ENCODE assay signal across 8 cellular contexts in the genomic region with DNA sequence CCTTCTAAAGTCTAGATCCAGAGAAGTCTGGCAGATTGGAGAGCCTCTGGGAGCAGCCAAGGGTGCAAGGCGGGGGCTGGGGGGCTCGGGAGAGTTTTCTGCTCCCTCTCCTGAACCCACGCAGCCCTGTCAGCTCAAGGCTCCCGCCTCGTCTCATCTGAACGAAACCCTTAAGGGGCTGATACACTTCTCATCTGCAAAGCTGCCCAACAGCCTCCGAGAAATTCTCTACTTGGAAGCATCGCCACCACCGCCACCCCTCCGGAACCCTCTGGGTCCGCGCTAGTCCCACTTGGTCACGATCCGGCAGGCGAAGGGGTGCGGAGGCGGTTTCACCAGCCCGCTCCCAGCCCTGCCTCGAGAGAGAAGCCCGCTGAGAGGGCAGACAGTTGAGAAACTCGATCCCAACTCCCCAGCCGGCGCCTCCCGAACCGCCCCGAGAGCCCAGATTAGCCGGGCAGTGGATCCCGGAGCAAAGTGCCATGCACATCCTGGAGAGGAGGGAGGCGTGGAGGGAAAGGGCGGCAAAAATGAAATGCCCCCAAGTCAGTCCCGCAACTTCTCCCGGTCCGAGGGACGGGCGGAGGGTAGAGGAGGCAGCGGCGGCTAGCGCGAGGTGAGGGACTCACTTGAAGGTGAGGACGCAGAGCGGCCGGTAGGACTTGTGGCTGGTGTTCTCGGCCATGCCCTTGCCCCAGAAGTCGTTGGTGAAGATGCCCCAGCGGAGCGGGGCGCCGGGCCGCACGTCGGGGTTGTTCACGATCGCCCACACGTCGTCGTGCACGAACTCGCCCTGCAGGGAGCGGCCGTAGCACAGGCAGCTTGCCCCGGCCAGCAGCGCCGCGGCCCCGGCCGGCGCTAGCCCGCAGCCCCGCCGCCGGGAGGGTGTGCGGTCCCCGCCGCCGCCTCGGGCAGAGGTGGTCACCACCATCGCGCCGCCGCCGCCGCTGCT. TPM values are rescaled to one million over a fixed set of nuclear protein-coding genes. Genes with fewer than 3 reads are reported as not detected.
A peak's percentile ranks its signal among the peaks of the same experiment; 100 is the strongest.
DNase-seq lines count a peak whose midpoint lies in the region; FAIRE-seq and TF ChIP-seq lines count a peak whose summit lies in the region.

No MANE protein-coding gene starts in this region.

- CTCF ChIA-PET in HEK293T (lab: Yijun Ruan, JAX), result interaction anchor here (1.5 kb wide), 1 partner anchor 10 kb away, joined by 4 read pairs; no protein-coding TSS in a partner anchor

- POLR2A ChIA-PET in HEK293T (lab: Yijun Ruan, JAX), result no interaction called here

- H3K36me3 ChIP-seq in mesodermal cell (ENCODE audit: control insufficient read depth, insufficient read depth, low read length) (no peaks in the 10 kb centered on the region), transverse colon (no peaks in the 10 kb centered on the region)

- peaks cover 47% of the 10 kb centered on the region for H3K27me3 ChIP-seq in transverse colon

- H3K4me3 ChIP-seq in mesodermal cell (ENCODE audit: extremely low read depth, insufficient read depth, low read length, poor library complexity, severe bottlenecking) (peak overlapping the region; percentile 68), transverse colon (peak overlapping the region; percentile 55 to 75 (median 60))

- in situ Hi-C loops in transverse colon (cut with MboI; ENCODE audit: low pct_ligation_motif_present in 1 of 4, low pct_unique_long_range_greater_than_20kb in 1 of 4, low sequenced_read_pairs in 3 of 4), result no loop called here

- peaks cover 7% of the 10 kb centered on the region for H3K4me1 ChIP-seq in mesodermal cell (ENCODE audit: control insufficient read depth, insufficient read depth, low read length, poor library complexity, severe bottlenecking)
- H3K4me1 ChIP-seq in transverse colon, result peaks cover 0 to 8% (median 0%) of the 10 kb centered on the region in 4 donors

- 0 to 1% methylated on average over 50 to 60 of the region's 82 CpGs for WGBS in mesodermal cell (ENCODE audit: insufficient coverage in 2 of 2), 2 experiments
- WGBS in transverse colon (ENCODE audit: low coverage in 1 of 2), 2 donors, result 11% methylated on average over 43 of the region's 82 CpGs; no CpG with 5 or more reads in 1 of the 2 donors

- H3K27ac ChIP-seq in mesodermal cell (ENCODE audit: low read depth, low read length, severe bottlenecking), result no peak overlapping the region
- peak overlapping the region; percentile 78 to 88 (median 82) for H3K27ac ChIP-seq in transverse colon

- FAIRE-seq in GM12892 (lab: Jason Lieb, UNC), result no peak

- intact Hi-C loops in transverse colon (cut with DNase I; ENCODE audit: low total_unique reads), result no loop called here

- TF ChIP-seq CTCF in transverse colon (IDR thresholded peaks at IDR 0.05), result no peak

- no peaks in the 10 kb centered on the region for H3K9me3 ChIP-seq in mesodermal cell (ENCODE audit: control insufficient read depth, low read length)
- H3K9me3 ChIP-seq in transverse colon, result no peaks in the 10 kb centered on the region

- no peak for TF ChIP-seq EP300 in transverse colon (IDR thresholded peaks at IDR 0.05; ENCODE audit: low read depth)

- TF ChIP-seq POLR2A in GM12892 (IDR thresholded peaks at IDR 0.05; ENCODE audit: low read depth, low read length) (no peak), transverse colon (IDR thresholded peaks at IDR 0.05) (no peak)

- DNase-seq in GM12892 (ENCODE audit: insufficient read length), result peak; percentile 5
- peak; percentile 49 for DNase-seq in HEK293T (ENCODE audit: extremely low spot score)
- DNase-seq in NCI-H524 treated with DMSO at 0.1 percent for 48 hours (lab: John Stamatoyannopoulos, UW), result peak; percentile 8
- DNase-seq in ecto neural progenitor cell (ENCODE audit: low spot score), result peak; percentile 84
- DNase-seq in transverse colon, result no peak
- DNase-seq in 8988T, result no peak
- no peak for DNase-seq in middle frontal gyrus (ENCODE audit: extremely low spot score, low spot score)

TF ChIP-seq in HEK293T, 16 proteins besides CTCF, POLR2A, EP300 and RAD21:
- peak; percentile 82 for TF ChIP-seq L3MBTL2 (conservative IDR thresholded peaks at IDR 0.05)
- no peak for TF ChIP-seq CTBP1 (IDR thresholded peaks at IDR 0.05; ENCODE audit: borderline replicate concordance)
- TF ChIP-seq FOXK2 (IDR thresholded peaks at IDR 0.05), result no peak

RNA-seq across cellular contexts. Expression of a gene that starts 0.6 kb away (rescaled TPM):
- polyA plus RNA-seq in GM12892 (2012; ENCODE audit: missing spikeins), result 0.19 TPM
- polyA plus RNA-seq in mesodermal cell (2013, experiment 1 of 2), result 7.1 TPM
- polyA plus RNA-seq in mesodermal cell (2013, experiment 2 of 2), result 5.7 TPM
- total RNA-seq in transverse colon, result 10 to 100 TPM; 10.2 to 26.9 (median 16.9) TPM

Comparison
In these comparisons a context has a peak if more than half of its experiments do, and no peak if none do; other contexts are left out.
1. DNase-seq: peak in GM12892 (single experiment), HEK293T (single experiment), NCI-H524 treated with DMSO at 0.1 percent for 48 hours (single experiment) and ecto neural progenitor cell (single experiment); none in transverse colon (single experiment), 8988T (single experiment) and middle frontal gyrus (single experiment).